ENCODE assay signal across 8 cellular contexts in the genomic region with DNA sequence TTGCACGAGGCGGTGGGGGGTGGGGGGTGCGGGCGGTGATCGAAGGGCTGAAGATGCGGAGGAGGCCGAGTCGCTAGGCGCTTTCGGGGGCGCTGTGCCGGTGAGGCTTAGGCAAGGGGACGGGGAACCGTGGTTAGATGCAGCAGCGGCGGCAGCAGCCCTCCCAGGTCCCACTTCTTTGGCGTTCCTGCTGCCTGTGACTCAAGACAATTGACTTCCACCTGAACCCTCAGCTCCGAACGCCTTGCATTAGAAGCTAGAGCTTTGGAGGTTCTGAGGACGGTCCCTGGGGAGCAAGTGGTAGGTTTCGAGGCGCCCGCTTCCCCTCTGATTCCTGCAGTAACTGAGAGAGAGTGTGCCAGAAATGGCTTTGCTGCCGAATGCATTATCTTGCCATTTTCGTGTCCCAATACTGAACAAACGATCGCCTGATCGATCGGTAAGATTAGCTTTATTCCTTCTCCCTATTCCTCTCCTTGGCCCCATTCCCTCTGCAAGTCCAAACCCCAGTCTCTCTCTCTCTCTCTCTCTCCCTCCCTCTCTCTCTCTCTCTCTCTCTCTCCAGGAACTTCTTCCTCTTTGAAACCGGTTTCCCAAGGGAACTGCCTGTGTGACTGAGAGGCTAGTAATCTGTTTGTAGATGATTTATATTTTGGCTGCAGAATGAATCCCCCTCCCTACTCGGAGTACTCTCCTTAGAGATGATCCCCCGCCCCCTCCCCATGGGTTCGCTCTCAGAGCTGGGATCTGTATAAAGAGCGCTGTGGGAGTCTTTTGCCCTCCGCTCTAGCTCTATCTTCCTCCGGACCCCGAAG. TPM values are rescaled to one million over a fixed set of nuclear protein-coding genes. Genes with fewer than 3 reads are reported as not detected.
DNase-seq lines count a peak whose midpoint lies in the region; ATAC-seq and TF ChIP-seq lines count a peak whose summit lies in the region.

No MANE protein-coding gene starts in this region.

- H3K36me3 Mint-ChIP-seq in osteocyte (ENCODE audit: unreplicated experiment) = no peaks in the 10 kb centered on the region
- H3K36me3 Mint-ChIP-seq in activated CD4-positive, alpha-beta T cell treated with anti-CD3 and anti-CD28 coated beads, Interleukin-2, amount 10 ng/mL, durations not matched to agents 24 days and 14 days (ENCODE audit: low read depth) = no peaks in the 10 kb centered on the region

- no peaks in the 10 kb centered on the region for H3K9me3 Mint-ChIP-seq in osteocyte (ENCODE audit: unreplicated experiment)
- peaks cover 3% of the 10 kb centered on the region for H3K9me3 Mint-ChIP-seq in activated CD4-positive, alpha-beta T cell treated with anti-CD3 and anti-CD28 coated beads, Interleukin-2, amount 10 ng/mL, durations not matched to agents 24 days and 14 days

- peak overlapping the region; percentile 88 for H3K4me3 Mint-ChIP-seq in osteocyte (ENCODE audit: unreplicated experiment)
- H3K4me3 Mint-ChIP-seq in activated CD4-positive, alpha-beta T cell treated with anti-CD3 and anti-CD28 coated beads, Interleukin-2, amount 10 ng/mL, durations not matched to agents 24 days and 14 days = no peak overlapping the region

- intact Hi-C loops in activated CD4-positive, alpha-beta T cell treated with anti-CD3 and anti-CD28 coated beads, Interleukin-2, amount 10 ng/mL, durations not matched to agents 24 days and 14 days (cut with micrococcal nuclease) = no loop called here

- H3K27ac Mint-ChIP-seq in osteocyte (ENCODE audit: unreplicated experiment) = no peak overlapping the region
- H3K27ac Mint-ChIP-seq in activated CD4-positive, alpha-beta T cell treated with anti-CD3 and anti-CD28 coated beads, Interleukin-2, amount 10 ng/mL, durations not matched to agents 24 days and 14 days = no peak overlapping the region

- TF ChIP-seq CTCF in foreskin fibroblast (IDR thresholded peaks at IDR 0.05; ENCODE audit: low read depth, low read length) (no peak), osteocyte (IDR thresholded peaks at IDR 0.05) (no peak)

- H3K4me1 Mint-ChIP-seq in osteocyte (ENCODE audit: unreplicated experiment) = peaks cover 35% of the 10 kb centered on the region
- peaks cover 5% of the 10 kb centered on the region for H3K4me1 Mint-ChIP-seq in activated CD4-positive, alpha-beta T cell treated with anti-CD3 and anti-CD28 coated beads, Interleukin-2, amount 10 ng/mL, durations not matched to agents 24 days and 14 days

- peak overlapping the region; percentile 24 to 63 for H3K4me3 ChIP-seq in foreskin fibroblast (ENCODE audit: low read depth in 1 of 2, low read length in 2 of 2)

- H3K27me3 Mint-ChIP-seq in osteocyte (ENCODE audit: unreplicated experiment) = peaks cover 30% of the 10 kb centered on the region
- H3K27me3 Mint-ChIP-seq in activated CD4-positive, alpha-beta T cell treated with anti-CD3 and anti-CD28 coated beads, Interleukin-2, amount 10 ng/mL, durations not matched to agents 24 days and 14 days = peaks cover 39% of the 10 kb centered on the region

- DNase-seq in DMS 273 treated with DMSO at 0.1 percent for 48 hours (lab: John Stamatoyannopoulos, UW) = peak; percentile 52
- peak; percentile 36 to 69 for DNase-seq in SHP77 (lab: John Stamatoyannopoulos, UW)
- peak in 1 of 2 donors; percentile 63 for DNase-seq in foreskin fibroblast
- no peak for DNase-seq in osteocyte (ENCODE audit: extremely low spot score, unreplicated experiment)
- DNase-seq in activated CD4-positive, alpha-beta T cell treated with anti-CD3 and anti-CD28 coated beads, Interleukin-2, amount 10 ng/mL, durations not matched to agents 24 days and 14 days = no peak
- DNase-seq in SW480 (ENCODE audit: low spot score) = no peak
- no peak for DNase-seq in stimulated activated naive CD4-positive, alpha-beta T cell (lab: John Stamatoyannopoulos, UW)

- ATAC-seq in HG03432 (IDR thresholded peaks at IDR 0.05; ENCODE audit: unreplicated experiment) = peak; percentile 71

RNA-seq across cellular contexts. Expression of a gene that starts 0.7 kb away (rescaled TPM):
- 0.38 and 0.78 TPM in 2 replicates for total RNA-seq in osteocyte
- not detected in 2 replicates for total RNA-seq in activated CD4-positive, alpha-beta T cell treated with anti-CD3 and anti-CD28 coated beads, Interleukin-2, amount 10 ng/mL, durations not matched to agents 24 days and 14 days

Comparison
In these comparisons a context has a peak if more than half of its experiments do, and no peak if none do; other contexts are left out.
1. DNase-seq: peak in DMS 273 treated with DMSO at 0.1 percent for 48 hours (single experiment) and SHP77 (2 of 2); none in osteocyte (single experiment), activated CD4-positive, alpha-beta T cell treated with anti-CD3 and anti-CD28 coated beads, Interleukin-2, amount 10 ng/mL, durations not matched to agents 24 days and 14 days (single experiment), SW480 (single experiment) and stimulated activated naive CD4-positive, alpha-beta T cell (0 of 6).